1 cellular context compared by ENCODE assay signal in the genomic region with DNA sequence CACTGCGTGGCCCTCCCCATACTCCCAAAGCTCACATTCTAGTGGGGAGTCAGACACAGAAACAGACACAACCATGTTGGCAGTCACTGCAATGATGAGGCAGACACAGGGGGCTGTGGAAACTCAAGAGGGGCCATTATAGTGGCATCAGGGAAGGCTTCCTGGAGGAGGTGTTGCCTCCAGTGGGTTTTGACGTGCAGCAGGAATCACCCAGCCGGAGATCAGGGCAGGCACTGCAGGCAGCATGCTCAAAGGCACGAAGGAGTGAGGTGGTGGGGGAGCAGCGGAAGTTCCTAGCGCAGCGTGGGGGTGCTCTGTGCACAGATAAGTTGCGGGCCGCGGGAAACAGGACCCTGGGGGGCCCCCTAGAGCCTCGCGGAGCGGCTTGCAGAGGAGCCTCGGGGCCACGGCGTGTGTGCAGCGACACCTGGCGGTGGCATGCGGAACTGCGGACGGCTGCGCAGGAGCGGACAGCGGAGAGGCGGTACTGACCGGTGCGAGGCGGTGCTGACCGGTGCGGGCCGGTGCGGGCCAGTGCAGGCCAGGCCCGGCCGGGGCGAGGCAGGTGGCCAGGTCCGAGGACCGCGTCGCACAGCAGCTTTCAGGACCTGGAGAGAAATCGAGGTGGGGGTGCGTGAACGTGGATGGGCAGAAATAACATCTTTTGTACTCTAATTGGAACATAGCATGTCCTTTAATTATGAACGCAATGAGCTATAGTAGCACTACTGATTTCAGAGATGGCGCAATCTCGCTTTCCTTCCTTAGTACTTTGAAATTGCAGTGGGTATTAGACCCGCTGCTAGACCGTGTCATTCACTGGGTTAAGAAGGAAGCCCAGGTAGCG.
A peak's percentile ranks its signal among the peaks of the same experiment; 100 is the strongest.
TF ChIP-seq lines count a peak whose summit lies in the region.

No MANE protein-coding gene starts in this region.

TF ChIP-seq in SK-N-SH treated with all-trans-retinoic acid at 6 μM for 48 hours, 23 proteins besides CTCF, POLR2A, EP300 and RAD21 (continued from another document):
- TF ChIP-seq, protein P1, sequence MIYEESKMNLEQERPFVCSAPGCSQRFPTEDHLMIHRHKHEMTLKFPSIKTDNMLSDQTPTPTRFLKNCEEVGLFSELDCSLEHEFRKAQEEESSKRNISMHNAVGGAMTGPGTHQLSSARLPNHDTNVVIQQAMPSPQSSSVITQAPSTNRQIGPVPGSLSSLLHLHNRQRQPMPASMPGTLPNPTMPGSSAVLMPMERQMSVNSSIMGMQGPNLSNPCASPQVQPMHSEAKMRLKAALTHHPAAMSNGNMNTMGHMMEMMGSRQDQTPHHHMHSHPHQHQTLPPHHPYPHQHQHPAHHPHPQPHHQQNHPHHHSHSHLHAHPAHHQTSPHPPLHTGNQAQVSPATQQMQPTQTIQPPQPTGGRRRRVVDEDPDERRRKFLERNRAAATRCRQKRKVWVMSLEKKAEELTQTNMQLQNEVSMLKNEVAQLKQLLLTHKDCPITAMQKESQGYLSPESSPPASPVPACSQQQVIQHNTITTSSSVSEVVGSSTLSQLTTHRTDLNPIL (CRISPR knock-in tag; IDR thresholded peaks at IDR 0.05; ENCODE audit: low read depth), result no peak
- TF ChIP-seq, protein P2, sequence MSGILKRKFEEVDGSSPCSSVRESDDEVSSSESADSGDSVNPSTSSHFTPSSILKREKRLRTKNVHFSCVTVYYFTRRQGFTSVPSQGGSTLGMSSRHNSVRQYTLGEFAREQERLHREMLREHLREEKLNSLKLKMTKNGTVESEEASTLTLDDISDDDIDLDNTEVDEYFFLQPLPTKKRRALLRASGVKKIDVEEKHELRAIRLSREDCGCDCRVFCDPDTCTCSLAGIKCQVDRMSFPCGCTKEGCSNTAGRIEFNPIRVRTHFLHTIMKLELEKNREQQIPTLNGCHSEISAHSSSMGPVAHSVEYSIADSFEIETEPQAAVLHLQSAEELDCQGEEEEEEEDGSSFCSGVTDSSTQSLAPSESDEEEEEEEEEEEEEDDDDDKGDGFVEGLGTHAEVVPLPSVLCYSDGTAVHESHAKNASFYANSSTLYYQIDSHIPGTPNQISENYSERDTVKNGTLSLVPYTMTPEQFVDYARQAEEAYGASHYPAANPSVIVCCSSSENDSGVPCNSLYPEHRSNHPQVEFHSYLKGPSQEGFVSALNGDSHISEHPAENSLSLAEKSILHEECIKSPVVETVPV (CRISPR knock-in tag; IDR thresholded peaks at IDR 0.05), result 0 out of 2 replicates have a peak, but pooled peaks have one; percentile 22
- TF ChIP-seq TCF4 (CRISPR knock-in tag; IDR thresholded peaks at IDR 0.05; ENCODE audit: borderline replicate concordance) (no peak), ARNTL (CRISPR knock-in tag; IDR thresholded peaks at IDR 0.05; ENCODE audit: borderline replicate concordance, low read depth) (no peak)
- TF ChIP-seq, protein P3, sequence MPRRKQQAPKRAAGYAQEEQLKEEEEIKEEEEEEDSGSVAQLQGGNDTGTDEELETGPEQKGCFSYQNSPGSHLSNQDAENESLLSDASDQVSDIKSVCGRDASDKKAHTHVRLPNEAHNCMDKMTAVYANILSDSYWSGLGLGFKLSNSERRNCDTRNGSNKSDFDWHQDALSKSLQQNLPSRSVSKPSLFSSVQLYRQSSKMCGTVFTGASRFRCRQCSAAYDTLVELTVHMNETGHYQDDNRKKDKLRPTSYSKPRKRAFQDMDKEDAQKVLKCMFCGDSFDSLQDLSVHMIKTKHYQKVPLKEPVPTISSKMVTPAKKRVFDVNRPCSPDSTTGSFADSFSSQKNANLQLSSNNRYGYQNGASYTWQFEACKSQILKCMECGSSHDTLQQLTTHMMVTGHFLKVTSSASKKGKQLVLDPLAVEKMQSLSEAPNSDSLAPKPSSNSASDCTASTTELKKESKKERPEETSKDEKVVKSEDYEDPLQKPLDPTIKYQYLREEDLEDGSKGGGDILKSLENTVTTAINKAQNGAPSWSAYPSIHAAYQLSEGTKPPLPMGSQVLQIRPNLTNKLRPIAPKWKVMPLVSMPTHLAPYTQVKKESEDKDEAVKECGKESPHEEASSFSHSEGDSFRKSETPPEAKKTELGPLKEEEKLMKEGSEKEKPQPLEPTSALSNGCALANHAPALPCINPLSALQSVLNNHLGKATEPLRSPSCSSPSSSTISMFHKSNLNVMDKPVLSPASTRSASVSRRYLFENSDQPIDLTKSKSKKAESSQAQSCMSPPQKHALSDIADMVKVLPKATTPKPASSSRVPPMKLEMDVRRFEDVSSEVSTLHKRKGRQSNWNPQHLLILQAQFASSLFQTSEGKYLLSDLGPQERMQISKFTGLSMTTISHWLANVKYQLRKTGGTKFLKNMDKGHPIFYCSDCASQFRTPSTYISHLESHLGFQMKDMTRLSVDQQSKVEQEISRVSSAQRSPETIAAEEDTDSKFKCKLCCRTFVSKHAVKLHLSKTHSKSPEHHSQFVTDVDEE (CRISPR knock-in tag; IDR thresholded peaks at IDR 0.05), result peak; percentile 61; the same call in 1 of the 2 replicates
